20 cellular contexts compared by ENCODE assay signal in genomic region chr3:792651-793050, GRCh38.
"Had no signal": no experiment of that assay in that cellular context is flagged by ENCODE, and none has a peak within 500 bp of the region (broad histone marks: within the 10 kb centered on the region; RNA-seq: fewer than 3 reads in every experiment).

No MANE protein-coding gene starts in this region.

- DNase-seq: effector memory CD4-positive, alpha-beta T cell; gastrocnemius medialis; heart right ventricle; hypothalamus; kidney glomerular epithelial cell; mammary epithelial cell; naive thymus-derived CD4-positive, alpha-beta T cell; posterior cingulate gyrus; stimulated activated CD4-positive, alpha-beta T cell treated with anti-CD3 and anti-CD28 coated beads, Interleukin-2, amount 100 ng/mL, for 48 hours; stimulated activated naive CD8-positive, alpha-beta T cell treated with anti-CD3 and anti-CD28 coated beads, Interleukin-15, Interleukin-2, amounts not matched to agents 100 U/mL and 50 U/mL, for 24 hours; tibial artery; upper lobe of left lung had no signal

- H3K9me3 ChIP-seq: gastrocnemius medialis, right atrium auricular region, suprapubic skin, tibial artery, upper lobe of left lung, uterus had no signal

- H3K4me3 ChIP-seq: gastrocnemius medialis, heart right ventricle, right atrium auricular region, smooth muscle cell, suprapubic skin, tibial artery, upper lobe of left lung, uterus had no signal

- H3K4me1 ChIP-seq: gastrocnemius medialis, heart right ventricle, right atrium auricular region, suprapubic skin, tibial artery, upper lobe of left lung, uterus had no signal

- H3K4me2 ChIP-seq: smooth muscle cell had no signal

- H3K27ac ChIP-seq: gastrocnemius medialis, heart right ventricle, right atrium auricular region, suprapubic skin, tibial artery, upper lobe of left lung, uterus had no signal

- ATAC-seq: esophagus mucosa; gastrocnemius medialis; heart right ventricle; left lobe of liver; naive thymus-derived CD4-positive, alpha-beta T cell; stimulated activated naive CD8-positive, alpha-beta T cell treated with anti-CD3 and anti-CD28 coated beads, Interleukin-15, Interleukin-2, amounts not matched to agents 100 U/mL and 50 U/mL, for 24 hours had no signal

- FAIRE-seq: endometrium, islet of Langerhans had no signal

- H3K36me3 ChIP-seq: gastrocnemius medialis, heart right ventricle, right atrium auricular region, suprapubic skin, tibial artery, upper lobe of left lung had no signal

- H3K27me3 ChIP-seq: gastrocnemius medialis, heart right ventricle, right atrium auricular region, suprapubic skin, tibial artery, upper lobe of left lung, uterus had no signal
